Comparison of ENCODE assay signal across 1 cellular context in the genomic region with DNA sequence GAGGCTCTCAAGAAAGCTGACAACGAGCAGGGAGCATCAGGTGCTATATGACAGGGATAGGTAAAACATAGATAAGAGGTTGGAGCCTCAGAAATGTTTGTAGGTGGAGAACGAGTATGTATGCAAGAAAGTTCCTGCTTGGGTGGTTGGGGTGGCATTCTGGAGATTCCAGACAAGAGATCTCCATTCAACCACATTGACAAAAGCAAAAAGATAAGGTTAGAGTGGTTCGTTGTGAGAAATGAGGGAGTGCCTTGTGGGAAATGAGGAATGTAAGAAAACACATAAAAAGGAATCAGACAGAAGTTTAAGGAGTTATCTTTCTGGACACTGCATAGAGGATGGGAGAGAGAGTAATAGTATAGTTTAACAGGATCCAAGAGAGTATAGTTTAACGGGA.
TF ChIP-seq lines count a peak whose summit lies in the region.

No MANE protein-coding gene starts in this region.

TF ChIP-seq in IMR-90, 13 proteins besides CTCF, POLR2A, EP300 and RAD21 (continued from another document):
- TF ChIP-seq, protein P1, sequence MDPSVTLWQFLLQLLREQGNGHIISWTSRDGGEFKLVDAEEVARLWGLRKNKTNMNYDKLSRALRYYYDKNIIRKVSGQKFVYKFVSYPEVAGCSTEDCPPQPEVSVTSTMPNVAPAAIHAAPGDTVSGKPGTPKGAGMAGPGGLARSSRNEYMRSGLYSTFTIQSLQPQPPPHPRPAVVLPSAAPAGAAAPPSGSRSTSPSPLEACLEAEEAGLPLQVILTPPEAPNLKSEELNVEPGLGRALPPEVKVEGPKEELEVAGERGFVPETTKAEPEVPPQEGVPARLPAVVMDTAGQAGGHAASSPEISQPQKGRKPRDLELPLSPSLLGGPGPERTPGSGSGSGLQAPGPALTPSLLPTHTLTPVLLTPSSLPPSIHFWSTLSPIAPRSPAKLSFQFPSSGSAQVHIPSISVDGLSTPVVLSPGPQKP (IDR thresholded peaks at IDR 0.05; ENCODE audit: borderline replicate concordance, low read depth, low read length), result no peak
- TF ChIP-seq MXI1 (IDR thresholded peaks at IDR 0.05; ENCODE audit: borderline replicate concordance, low read depth, low read length) (no peak), CEBPB (IDR thresholded peaks at IDR 0.05; ENCODE audit: low read depth, low read length) (no peak), CHD1 (IDR thresholded peaks at IDR 0.05; ENCODE audit: low read depth, low read length) (no peak)
